Comparison of ENCODE assay signal across 8 cellular contexts in genomic region chr2:201071305-201072200, GRCh38. TPM values are rescaled to one million over a fixed set of nuclear protein-coding genes. Genes with fewer than 3 reads are reported as not detected.
DNase-seq lines count a peak whose midpoint lies in the region; ATAC-seq, FAIRE-seq and TF ChIP-seq lines count a peak whose summit lies in the region.

HYCC2 (minus strand) TSS chr2:201071671; CDS start chr2:201024009, 47,662 bp downstream.
NDUFB3 (plus strand) TSS chr2:201072001; CDS start chr2:201078883, 6,882 bp downstream.

- H3K9me3 ChIP-seq in CD4-positive, CD25-positive, alpha-beta regulatory T cell (ENCODE audit: control insufficient read depth in 2 of 2, low read length in 2 of 2) = no peaks in the 10 kb centered on the region
- H3K9me3 ChIP-seq in HepG2 (ENCODE audit: low read length) = no peaks in the 10 kb centered on the region

- H2AFZ ChIP-seq in HepG2 (ENCODE audit: low read length) = peak within 1 kb of the TSS; percentile 99

- peak within 1 kb of the TSS; percentile 91 for H3K9ac ChIP-seq in HepG2 (ENCODE audit: insufficient read depth, low read depth, low read length)

- CTCF ChIA-PET in HepG2 (lab: Yijun Ruan, JAX; ENCODE audit: low intra/inter-chr PET ratio, low total read pairs) = interaction anchor here (0.9 to 1.6 kb wide), 3 partner anchors 47 to 109 kb away, joined by 3 to 7 read pairs (median 4); partner anchors contain the start of gene ORC2

- H3K36me3 Mint-ChIP-seq in CD4-positive, CD25-positive, alpha-beta regulatory T cell = peaks cover 3% of the 10 kb centered on the region

- no TSS peak for BruUV-seq in HepG2 (replicated peaks; lab: Mats Ljungman, UMichigan)

- ATAC-seq in CD4-positive, CD25-positive, alpha-beta regulatory T cell (ENCODE audit: low read depth in 2 of 2) = peak; percentile 96 to 97
- ATAC-seq in GM19395 (IDR thresholded peaks at IDR 0.05; ENCODE audit: unreplicated experiment) = peak; percentile 99
- ATAC-seq in HG03565 (IDR thresholded peaks at IDR 0.05; ENCODE audit: unreplicated experiment) = peak; percentile 95
- ATAC-seq in HepG2 = peak; percentile 98

- H3K36me3 ChIP-seq in CD4-positive, CD25-positive, alpha-beta regulatory T cell (ENCODE audit: control insufficient read depth, insufficient read depth, low read length) = no peaks in the 10 kb centered on the region
- peaks cover 0 to 4% of the 10 kb centered on the region in 2 experiments; a peak in 2 of 5 replicates for H3K36me3 ChIP-seq in HepG2 (replicated peaks in 1 of 2; ENCODE audit: control insufficient read depth in 1 of 2, insufficient read depth in 2 of 2, low read length in 2 of 2)

- H3K9me3 Mint-ChIP-seq in CD4-positive, CD25-positive, alpha-beta regulatory T cell = no peaks in the 10 kb centered on the region

- under 1% methylated on average over 48 of the region's 48 CpGs for WGBS in HepG2 (ENCODE audit: low lambda C conversion rate)

- peak; percentile 65 to 71 for TF ChIP-seq POLR2A in HepG2 (IDR thresholded peaks at IDR 0.05; ENCODE audit: insufficient read depth in 1 of 2, low read depth in 2 of 2, low read length in 2 of 2)

- H3K4me1 Mint-ChIP-seq in CD4-positive, CD25-positive, alpha-beta regulatory T cell = peaks cover 25 to 63% (median 48%) of the 10 kb centered on the region in 4 donors

- H3K4me3 Mint-ChIP-seq in CD4-positive, CD25-positive, alpha-beta regulatory T cell = peak within 1 kb of the TSS; percentile 95 to 98 (median 98)

- peaks cover 7% of the 10 kb centered on the region for H3K27me3 Mint-ChIP-seq in CD4-positive, CD25-positive, alpha-beta regulatory T cell

- peaks cover 42% of the 10 kb centered on the region for H3K4me1 ChIP-seq in CD4-positive, CD25-positive, alpha-beta regulatory T cell (ENCODE audit: control insufficient read depth, insufficient read depth, low read length, poor library complexity, severe bottlenecking)
- H3K4me1 ChIP-seq in HepG2 (ENCODE audit: insufficient read depth, low read length) = peaks cover 34% of the 10 kb centered on the region

- peaks cover 60% of the 10 kb centered on the region for H3K79me2 ChIP-seq in HepG2 (ENCODE audit: insufficient read depth, low read length)

- POLR2A ChIA-PET in HepG2 (lab: Yijun Ruan, JAX) = interaction anchor here (0.9 to 2.7 kb wide), 10 partner anchors 44 to 165 kb away, joined by 3 to 42 read pairs (median 5); partner anchors contain the start of genes CASP10, CFLAR and ORC2

- H3K27ac ChIP-seq in CD4-positive, CD25-positive, alpha-beta regulatory T cell (ENCODE audit: insufficient read depth, low read length, poor library complexity, severe bottlenecking) = peak within 1 kb of the TSS; percentile 90
- peak within 1 kb of the TSS; percentile 88 for H3K27ac ChIP-seq in HepG2 (ENCODE audit: extremely low read length, insufficient read depth, low read length)

- peak; percentile 51 for TF ChIP-seq RAD21 in HepG2 (CRISPR knock-in tag; IDR thresholded peaks at IDR 0.05)

- no peaks in the 10 kb centered on the region for H4K20me1 ChIP-seq in HepG2 (ENCODE audit: insufficient read depth, low read length)

- no peak; a peak in 3 of 4 replicates for TF ChIP-seq EP300 in HepG2 (IDR thresholded peaks at IDR 0.05; ENCODE audit: low read depth in 2 of 2, low read length in 2 of 2)
- TF ChIP-seq EP300 in HepG2 (CRISPR knock-in tag; IDR thresholded peaks at IDR 0.05; ENCODE audit: borderline replicate concordance) = peak; percentile 77

- peak within 1 kb of the TSS; percentile 86 to 98 (median 96) for H3K27ac Mint-ChIP-seq in CD4-positive, CD25-positive, alpha-beta regulatory T cell

- in situ Hi-C loops in HepG2 (cut with HindIII; ENCODE audit: extremely low pct_ligation_motif_present, low pct_unique_long_range_greater_than_20kb) = loop anchor here (5.0 kb wide), 3 partner anchors 46 to 164 kb away; partner anchors contain the start of gene CFLAR

- peak within 1 kb of the TSS; percentile 71 for H3K4me2 ChIP-seq in HepG2 (ENCODE audit: low read depth, low read length)

- peak; percentile 82 for TF ChIP-seq CTCF in HepG2 (CRISPR knock-in tag; IDR thresholded peaks at IDR 0.05)

- intact Hi-C loops in HepG2 (cut with micrococcal nuclease; ENCODE audit: unreplicated experiment) = loop anchor here (1.0 kb wide), 5 partner anchors 45 to 170 kb away; partner anchors contain the start of gene CFLAR

- peak; percentile 90 to 98 (median 96) for DNase-seq in CD4-positive, CD25-positive, alpha-beta regulatory T cell
- DNase-seq in NCI-H748 treated with DMSO at 0.1 percent for 48 hours (lab: John Stamatoyannopoulos, UW) (peak; percentile 98), dermis blood vessel endothelial cell (peak; percentile 97), HepG2 (ENCODE audit: low spot score) (peak; percentile 95)
- DNase-seq in activated CD4-positive, alpha-beta T cell treated with anti-CD3 and anti-CD28 coated beads, Interleukin-2, amount 50 U/mL, for 24 hours (ENCODE audit: low read depth in 1 of 2, low spot score in 1 of 2) = peak; percentile 72 to 89
- DNase-seq in stimulated activated CD4-positive, alpha-beta T cell treated with anti-CD3 and anti-CD28 coated beads, Interleukin-4, amount 100 ng/mL, for 1 hour = peak; percentile 85

- peak; percentile 48 for FAIRE-seq in HepG2 (lab: Jason Lieb, UNC)

- H3K4me3 ChIP-seq in CD4-positive, CD25-positive, alpha-beta regulatory T cell (ENCODE audit: low read depth, low read length) = peak within 1 kb of the TSS; percentile 99
- peak within 1 kb of the TSS; percentile 77 to 91 (median 91) for H3K4me3 ChIP-seq in HepG2 (replicated peaks in 1 of 3; ENCODE audit: insufficient read depth in 1 of 3, low read depth in 2 of 3, low read length in 3 of 3)

- no peaks in the 10 kb centered on the region for H3K27me3 ChIP-seq in CD4-positive, CD25-positive, alpha-beta regulatory T cell (ENCODE audit: control insufficient read depth, insufficient read depth, low read length)
- H3K27me3 ChIP-seq in HepG2 (ENCODE audit: control insufficient read depth in 1 of 2, insufficient read depth in 2 of 2, low read length in 2 of 2) = no peaks in the 10 kb centered on the region; a peak in 1 of 5 replicates

TF ChIP-seq in HepG2, 621 proteins besides CTCF, POLR2A, EP300 and RAD21 (continues in another document):
- no peak for TF ChIP-seq ATF7 (IDR thresholded peaks at IDR 0.05)
- TF ChIP-seq ATF7 (CRISPR knock-in tag; IDR thresholded peaks at IDR 0.05) = peak; percentile 72; the same call in 1 of the 2 replicates
- peak; percentile 96 for TF ChIP-seq ZNF343 (CRISPR knock-in tag; IDR thresholded peaks at IDR 0.05)

RNA-seq across cellular contexts. Expression of gene HYCC2, which starts in this region (rescaled TPM):
- total RNA-seq in CD4-positive, CD25-positive, alpha-beta regulatory T cell = 42.8 TPM
- 10 to 100 TPM; 17.2 to 26.2 (median 21.6) TPM for polyA plus RNA-seq in CD4-positive, CD25-positive, alpha-beta regulatory T cell
- 13.6 and 14.2 TPM in 2 replicates for total RNA-seq in dermis blood vessel endothelial cell
- total RNA-seq in HepG2 (2016; rRNA removed; fragmentation: Illumina TruSeq; extraction: Trizol) = 13.9 and 21.5 TPM in 2 replicates
- 10.8 and 15.2 TPM in 2 replicates for total RNA-seq in HepG2 (2016; cell fraction: cytosol; rRNA removed; fragmentation: Illumina TruSeq; extraction: Trizol; ENCODE audit: low read depth)
- total RNA-seq in HepG2 (2016; cell fraction: insoluble cytoplasmic fraction; rRNA removed; fragmentation: Illumina TruSeq; extraction: Trizol) = 12.3 and 19.7 TPM in 2 replicates
- 6.7 and 8.6 TPM in 2 replicates for total RNA-seq in HepG2 (2016; cell fraction: membrane; rRNA removed; fragmentation: Illumina TruSeq; extraction: Trizol)
- total RNA-seq in HepG2 (2016; cell fraction: nucleus; rRNA removed; fragmentation: Illumina TruSeq; extraction: Trizol) = 21.7 and 22.1 TPM in 2 replicates
- polyA plus RNA-seq in HepG2 (2011; rRNA removed) = 4.2 and 4.7 TPM in 2 replicates
- 1.4 and 1.9 TPM in 2 replicates for polyA plus RNA-seq in HepG2 (2011; cell fraction: cytosol; rRNA removed)
- 5.6 and 7.8 TPM in 2 replicates for polyA plus RNA-seq in HepG2 (2011; cell fraction: nucleus; rRNA removed)
- polyA plus RNA-seq in HepG2 (2012) = 4.6 and 5.7 TPM in 2 replicates
- polyA plus RNA-seq in HepG2 (2016; cell fraction: cytosol; fragmentation: Illumina TruSeq; extraction: Trizol; ENCODE audit: low read depth) = 0.23 and 0.41 TPM in 2 replicates
- polyA plus RNA-seq in HepG2 (2016; cell fraction: insoluble cytoplasmic fraction; fragmentation: Illumina TruSeq; extraction: Trizol; ENCODE audit: low read depth) = 6.3 and 6.9 TPM in 2 replicates
- polyA plus RNA-seq in HepG2 (2016; cell fraction: membrane; fragmentation: Illumina TruSeq; extraction: Trizol; ENCODE audit: low read depth) = 1.8 TPM in 2 replicates
- polyA plus RNA-seq in HepG2 (2016; cell fraction: nucleus; fragmentation: Illumina TruSeq; extraction: Trizol; ENCODE audit: insufficient read depth, low read depth) = 14.7 and 15.8 TPM in 2 replicates
- polyA minus RNA-seq in HepG2 (2011; rRNA and poly(A)+ RNA removed; ENCODE audit: low replicate concordance) = 7.4 and 8.7 TPM in 2 replicates
- polyA minus RNA-seq in HepG2 (2011; cell fraction: cytosol; rRNA and poly(A)+ RNA removed) = 4.7 and 4.9 TPM in 2 replicates
- polyA minus RNA-seq in HepG2 (2011; cell fraction: nucleus; rRNA and poly(A)+ RNA removed) = 58.8 and 59.6 TPM in 2 replicates

RNA-seq across cellular contexts. Expression of gene NDUFB3, which starts in this region (rescaled TPM):
- 26.2 TPM for total RNA-seq in CD4-positive, CD25-positive, alpha-beta regulatory T cell
- polyA plus RNA-seq in CD4-positive, CD25-positive, alpha-beta regulatory T cell = 100 to 1,000 TPM; 288 to 370 (median 322) TPM
- total RNA-seq in dermis blood vessel endothelial cell = 82.0 and 92.2 TPM in 2 replicates
- 159 and 209 TPM in 2 replicates for total RNA-seq in HepG2 (2016; rRNA removed; fragmentation: Illumina TruSeq; extraction: Trizol)
- 56.0 and 58.0 TPM in 2 replicates for total RNA-seq in HepG2 (2016; cell fraction: cytosol; rRNA removed; fragmentation: Illumina TruSeq; extraction: Trizol; ENCODE audit: low read depth)
- total RNA-seq in HepG2 (2016; cell fraction: insoluble cytoplasmic fraction; rRNA removed; fragmentation: Illumina TruSeq; extraction: Trizol) = 164 and 215 TPM in 2 replicates
- total RNA-seq in HepG2 (2016; cell fraction: membrane; rRNA removed; fragmentation: Illumina TruSeq; extraction: Trizol) = 60.5 and 64.6 TPM in 2 replicates
- total RNA-seq in HepG2 (2016; cell fraction: nucleus; rRNA removed; fragmentation: Illumina TruSeq; extraction: Trizol) = 55.8 and 67.5 TPM in 2 replicates
- polyA plus RNA-seq in HepG2 (2011; rRNA removed) = 34.2 and 50.7 TPM in 2 replicates
- polyA plus RNA-seq in HepG2 (2011; cell fraction: cytosol; rRNA removed) = 25.8 and 33.0 TPM in 2 replicates
- 5.1 and 8.3 TPM in 2 replicates for polyA plus RNA-seq in HepG2 (2011; cell fraction: nucleus; rRNA removed)
- polyA plus RNA-seq in HepG2 (2012) = 55.8 and 87.1 TPM in 2 replicates
- polyA plus RNA-seq in HepG2 (2016; cell fraction: cytosol; fragmentation: Illumina TruSeq; extraction: Trizol; ENCODE audit: low read depth) = 51.9 and 59.2 TPM in 2 replicates
- polyA plus RNA-seq in HepG2 (2016; cell fraction: insoluble cytoplasmic fraction; fragmentation: Illumina TruSeq; extraction: Trizol; ENCODE audit: low read depth) = 176 and 191 TPM in 2 replicates
- polyA plus RNA-seq in HepG2 (2016; cell fraction: membrane; fragmentation: Illumina TruSeq; extraction: Trizol; ENCODE audit: low read depth) = 52.6 and 60.1 TPM in 2 replicates
- 76.4 and 93.0 TPM in 2 replicates for polyA plus RNA-seq in HepG2 (2016; cell fraction: nucleus; fragmentation: Illumina TruSeq; extraction: Trizol; ENCODE audit: insufficient read depth, low read depth)
- polyA minus RNA-seq in HepG2 (2011; rRNA and poly(A)+ RNA removed; ENCODE audit: low replicate concordance) = 3.1 and 3.5 TPM in 2 replicates
- polyA minus RNA-seq in HepG2 (2011; cell fraction: cytosol; rRNA and poly(A)+ RNA removed) = 7.5 and 14.3 TPM in 2 replicates
- 5.8 and 7.6 TPM in 2 replicates for polyA minus RNA-seq in HepG2 (2011; cell fraction: nucleus; rRNA and poly(A)+ RNA removed)

Comparison
In these comparisons a context has a peak if more than half of its experiments do, and no peak if none do; other contexts are left out.
1. Peak in every context shown above with its lines: DNase-seq, ATAC-seq, H3K4me3 ChIP-seq and H3K27ac ChIP-seq.